In genomic region chrX:17638731-17639130, GRCh38 we compare ENCODE assay signal across 11 cellular contexts.
"Had no signal": no experiment of that assay in that cellular context is flagged by ENCODE, and none has a peak within 500 bp of the region (broad histone marks: within the 10 kb centered on the region; RNA-seq: fewer than 3 reads in every experiment).

No MANE protein-coding gene starts in this region.

- H3K36me3 Mint-ChIP-seq: naive B cell; stimulated activated memory B cell treated with anti-CD40 and anti-IgM and Interleukin-4, amounts not matched to agents 10 μg/mL and 1 μg/mL and 100 μg/mL, for 72 hours had no signal

- H3K9me3 Mint-ChIP-seq: activated B cell treated with CpG ODN at 0.5 μM for 24 hours; activated CD8-positive, alpha-beta T cell treated with anti-CD3 and anti-CD28 coated beads for 36 hours; activated T-cell treated with anti-CD3 and anti-CD28 coated beads, Interleukin-2, amount 50 U/mL, for 4 hours; neural progenitor cell; stimulated activated memory B cell treated with anti-CD40 and anti-IgM and Interleukin-4, amounts not matched to agents 10 μg/mL and 1 μg/mL and 100 μg/mL, for 72 hours had no signal

- H3K4me3 Mint-ChIP-seq: activated B cell treated with CpG ODN at 0.5 μM for 24 hours; activated CD8-positive, alpha-beta T cell treated with anti-CD3 and anti-CD28 coated beads for 36 hours; activated T-cell treated with anti-CD3 and anti-CD28 coated beads, Interleukin-2, amount 50 U/mL, for 4 hours; naive B cell; neural progenitor cell; stimulated activated memory B cell treated with anti-CD40 and anti-IgM and Interleukin-4, amounts not matched to agents 10 μg/mL and 1 μg/mL and 100 μg/mL, for 72 hours had no signal

- H3K4me1 Mint-ChIP-seq: activated B cell treated with CpG ODN at 0.5 μM for 24 hours; naive B cell; stimulated activated memory B cell treated with anti-CD40 and anti-IgM and Interleukin-4, amounts not matched to agents 10 μg/mL and 1 μg/mL and 100 μg/mL, for 72 hours had no signal

- H3K27ac Mint-ChIP-seq: activated B cell treated with CpG ODN at 0.5 μM for 24 hours; activated CD8-positive, alpha-beta T cell treated with anti-CD3 and anti-CD28 coated beads for 36 hours; naive B cell; neural progenitor cell; stimulated activated memory B cell treated with anti-CD40 and anti-IgM and Interleukin-4, amounts not matched to agents 10 μg/mL and 1 μg/mL and 100 μg/mL, for 72 hours had no signal

- H3K27me3 Mint-ChIP-seq: activated B cell treated with CpG ODN at 0.5 μM for 24 hours; stimulated activated memory B cell treated with anti-CD40 and anti-IgM and Interleukin-4, amounts not matched to agents 10 μg/mL and 1 μg/mL and 100 μg/mL, for 72 hours had no signal

- DNase-seq: activated B cell treated with CpG ODN at 0.5 μM for 24 hours; activated CD4-positive, alpha-beta T cell treated with anti-CD3 and anti-CD28 coated beads for 48 hours; activated CD8-positive, alpha-beta T cell treated with anti-CD3 and anti-CD28 coated beads for 36 hours; activated effector memory CD4-positive, alpha-beta T cell treated with Interleukin-2 at 50 U/mL for 16 hours; activated naive CD4-positive, alpha-beta T cell treated with anti-CD3 and anti-CD28 coated beads, Interleukin-2, amount 50 U/mL, for 16 hours; activated T-cell treated with anti-CD3 and anti-CD28 coated beads, Interleukin-2, amount 50 U/mL, for 4 hours; naive B cell; pancreas; retina had no signal
